In genomic region chr10:85861513-85862197, GRCh38 we compare ENCODE assay signal across 25 cellular contexts.
DNase-seq lines count a peak whose midpoint lies in the region; ATAC-seq, FAIRE-seq and TF ChIP-seq lines count a peak whose summit lies in the region.
"Had no signal": no experiment of that assay in that cellular context is flagged by ENCODE, and none has a peak within 500 bp of the region (broad histone marks: within the 10 kb centered on the region; RNA-seq: fewer than 3 reads in every experiment).

No MANE protein-coding gene starts in this region.

- H3K27me3 ChIP-seq in K562 (ENCODE audit: control insufficient read depth in 2 of 2, insufficient read depth in 2 of 2, low read length in 2 of 2) (no peaks in the 10 kb centered on the region), transverse colon (no peaks in the 10 kb centered on the region)
- H3K27me3 ChIP-seq: BE2C; BLaER1 treated with 17β-estradiol and CSF1 and Interleukin-3, amounts not matched to agents 10 nM and 100 nM had no signal

- no peaks in the 10 kb centered on the region for H3K36me3 Mint-ChIP-seq in stimulated activated memory B cell treated with anti-CD40 and anti-IgM and Interleukin-4, amounts not matched to agents 10 μg/mL and 1 μg/mL and 100 μg/mL, for 72 hours
- H3K36me3 Mint-ChIP-seq: CD14-positive monocyte; CD8-positive, alpha-beta memory T cell had no signal

- in situ Hi-C loops in K562 (cut with MboI) (no loop called here), transverse colon (cut with MboI; ENCODE audit: low pct_ligation_motif_present in 1 of 4, low pct_unique_long_range_greater_than_20kb in 1 of 4, low sequenced_read_pairs in 3 of 4) (no loop called here)

- WGBS in K562 (ENCODE audit: insufficient coverage, low coverage, missing lambda C conversion rate): 0% methylated on average over 3 of the region's 3 CpGs
- WGBS in transverse colon (ENCODE audit: low coverage in 1 of 2), 2 donors: 51% methylated on average over 3 of the region's 3 CpGs; no CpG with 5 or more reads in 1 of the 2 donors

- TF ChIP-seq POLR2A in K562 (conservative IDR thresholded peaks at IDR 0.05): no peak
- TF ChIP-seq POLR2A in transverse colon (IDR thresholded peaks at IDR 0.05): no peak

- TF ChIP-seq CTCF in K562 (IDR thresholded peaks at IDR 0.05 in 2 of 3, conservative IDR thresholded peaks at IDR 0.05 in 1 of 3; ENCODE audit: insufficient read depth in 2 of 3, low read depth in 1 of 3, low read length in 3 of 3) (no peak), transverse colon (IDR thresholded peaks at IDR 0.05) (no peak)

- no peak for ATAC-seq in K562
- ATAC-seq in stimulated activated memory B cell treated with anti-CD40 and anti-IgM and Interleukin-4, amounts not matched to agents 10 μg/mL and 1 μg/mL and 100 μg/mL, for 72 hours: peak; percentile 15
- no peak for ATAC-seq in GM19467 (IDR thresholded peaks at IDR 0.05; ENCODE audit: unreplicated experiment)
- ATAC-seq: GM12878 had no signal

- H2AFZ ChIP-seq in K562 (ENCODE audit: low read depth, low read length): no peak overlapping the region

- CTCF ChIA-PET in K562 (lab: Yijun Ruan, JAX; ENCODE audit: low intra/inter-chr PET ratio): no interaction called here

- intact Hi-C loops in K562 (cut with micrococcal nuclease): no loop called here
- intact Hi-C loops in transverse colon (cut with DNase I; ENCODE audit: low total_unique reads): no loop called here

- no peak overlapping the region for H3K27ac ChIP-seq in K562 (ENCODE audit: extremely low read depth, low read depth, low read length)
- H3K27ac ChIP-seq in transverse colon: no peak overlapping the region
- H3K27ac ChIP-seq: 22Rv1; BLaER1 treated with 17β-estradiol and CSF1 and Interleukin-3, amounts not matched to agents 10 nM and 100 nM had no signal

- H3K4me3 ChIP-seq in K562 (no peak overlapping the region), transverse colon (no peak overlapping the region)
- H3K4me3 ChIP-seq: BLaER1 treated with 17β-estradiol and CSF1 and Interleukin-3, amounts not matched to agents 10 nM and 100 nM; GM12878; HAP-1 had no signal

- H3K9me3 Mint-ChIP-seq in stimulated activated memory B cell treated with anti-CD40 and anti-IgM and Interleukin-4, amounts not matched to agents 10 μg/mL and 1 μg/mL and 100 μg/mL, for 72 hours: no peaks in the 10 kb centered on the region
- H3K9me3 Mint-ChIP-seq: CD4-positive, alpha-beta T cell had no signal

- H3K9me1 ChIP-seq in K562 (ENCODE audit: control insufficient read depth, insufficient read depth, low read length): no peaks in the 10 kb centered on the region

- H3K9me3 ChIP-seq in K562 (replicated peaks; ENCODE audit: control insufficient read depth, insufficient read depth, low read depth, low read length) (no peaks in the 10 kb centered on the region), transverse colon (no peaks in the 10 kb centered on the region)
- H3K9me3 ChIP-seq: BE2C; BLaER1 treated with 17β-estradiol and CSF1 and Interleukin-3, amounts not matched to agents 10 nM and 100 nM; HAP-1 had no signal

- TF ChIP-seq EP300 in K562 (IDR thresholded peaks at IDR 0.05; ENCODE audit: low read length) (no peak), transverse colon (IDR thresholded peaks at IDR 0.05; ENCODE audit: low read depth) (no peak)

- H3K4me2 ChIP-seq in K562 (ENCODE audit: insufficient read depth, low read length): no peak overlapping the region

- BruUV-seq in K562 (replicated peaks; lab: Mats Ljungman, UMichigan): no TSS peak

- no peak for FAIRE-seq in K562 (lab: Jason Lieb, UNC)
- FAIRE-seq: A204.1, D721Med, GM12878, GM18507, H54 had no signal

- no peaks in the 10 kb centered on the region for H3K4me1 Mint-ChIP-seq in stimulated activated memory B cell treated with anti-CD40 and anti-IgM and Interleukin-4, amounts not matched to agents 10 μg/mL and 1 μg/mL and 100 μg/mL, for 72 hours
- H3K4me1 Mint-ChIP-seq: CD14-positive monocyte; CD8-positive, alpha-beta memory T cell had no signal

- no peak overlapping the region for H3K9ac ChIP-seq in K562 (ENCODE audit: insufficient read depth in 1 of 2, low read depth in 2 of 2, low read length in 2 of 2)
- H3K9ac ChIP-seq: BLaER1 treated with 17β-estradiol and CSF1 and Interleukin-3, amounts not matched to agents 10 nM and 100 nM had no signal

- no peak overlapping the region for H3K27ac Mint-ChIP-seq in stimulated activated memory B cell treated with anti-CD40 and anti-IgM and Interleukin-4, amounts not matched to agents 10 μg/mL and 1 μg/mL and 100 μg/mL, for 72 hours
- H3K27ac Mint-ChIP-seq: CD14-positive monocyte; CD4-positive, alpha-beta T cell; CD8-positive, alpha-beta memory T cell had no signal

- POLR2A ChIA-PET in K562 (lab: Yijun Ruan, JAX): no interaction called here

- no peak overlapping the region for H3K4me3 Mint-ChIP-seq in stimulated activated memory B cell treated with anti-CD40 and anti-IgM and Interleukin-4, amounts not matched to agents 10 μg/mL and 1 μg/mL and 100 μg/mL, for 72 hours
- H3K4me3 Mint-ChIP-seq: CD14-positive monocyte; CD4-positive, alpha-beta T cell; CD8-positive, alpha-beta memory T cell had no signal

- DNase-seq in AG20443 (ENCODE audit: low spot score) (peak; percentile 6), K562 (ENCODE audit: extremely low read depth in 1 of 4, low spot score in 3 of 4) (no peak), islet precursor cell (peak; percentile 66), retina (no peak), transverse colon (no peak)
- DNase-seq: AML-193; BE2C; CD4-positive, alpha-beta T cell; CD8-positive, alpha-beta memory T cell; DMS 273 treated with DMSO at 0.1 percent for 48 hours; DMS79; EL; GDM1; GOT3 had no signal

- H3K79me2 ChIP-seq in K562 (ENCODE audit: control insufficient read depth, insufficient read depth, low read length): no peaks in the 10 kb centered on the region

- no peak for TF ChIP-seq RAD21 in K562 (CRISPR knock-in tag; conservative IDR thresholded peaks at IDR 0.05 in 1 of 2, IDR thresholded peaks at IDR 0.05 in 1 of 2)

- H3K36me3 ChIP-seq in K562 (ENCODE audit: control insufficient read depth, insufficient read depth, low read length): no peaks in the 10 kb centered on the region
- no peaks in the 10 kb centered on the region for H3K36me3 ChIP-seq in transverse colon
- H3K36me3 ChIP-seq: BLaER1 treated with 17β-estradiol and CSF1 and Interleukin-3, amounts not matched to agents 10 nM and 100 nM; HAP-1 had no signal

- no peaks in the 10 kb centered on the region; a peak in 1 of 5 replicates for H3K4me1 ChIP-seq in K562 (replicated peaks in 1 of 2; ENCODE audit: control insufficient read depth in 2 of 2, insufficient read depth in 2 of 2, low read length in 2 of 2)
- H3K4me1 ChIP-seq in transverse colon: no peaks in the 10 kb centered on the region
- H3K4me1 ChIP-seq: HAP-1 had no signal

- peaks cover 51% of the 10 kb centered on the region for H3K27me3 Mint-ChIP-seq in stimulated activated memory B cell treated with anti-CD40 and anti-IgM and Interleukin-4, amounts not matched to agents 10 μg/mL and 1 μg/mL and 100 μg/mL, for 72 hours

- H4K20me1 ChIP-seq in K562 (replicated peaks; ENCODE audit: control insufficient read depth, insufficient read depth, low read length): peaks cover 3% of the 10 kb centered on the region; the same call in 1 of the 2 replicates
- H4K20me1 ChIP-seq: BLaER1 treated with 17β-estradiol and CSF1 and Interleukin-3, amounts not matched to agents 10 nM and 100 nM had no signal

TF ChIP-seq in K562, 482 proteins besides CTCF, POLR2A, EP300 and RAD21 (continues in another document):
- no peak for TF ChIP-seq ZNF253 (CRISPR knock-in tag; conservative IDR thresholded peaks at IDR 0.05)
- TF ChIP-seq, protein P1, sequence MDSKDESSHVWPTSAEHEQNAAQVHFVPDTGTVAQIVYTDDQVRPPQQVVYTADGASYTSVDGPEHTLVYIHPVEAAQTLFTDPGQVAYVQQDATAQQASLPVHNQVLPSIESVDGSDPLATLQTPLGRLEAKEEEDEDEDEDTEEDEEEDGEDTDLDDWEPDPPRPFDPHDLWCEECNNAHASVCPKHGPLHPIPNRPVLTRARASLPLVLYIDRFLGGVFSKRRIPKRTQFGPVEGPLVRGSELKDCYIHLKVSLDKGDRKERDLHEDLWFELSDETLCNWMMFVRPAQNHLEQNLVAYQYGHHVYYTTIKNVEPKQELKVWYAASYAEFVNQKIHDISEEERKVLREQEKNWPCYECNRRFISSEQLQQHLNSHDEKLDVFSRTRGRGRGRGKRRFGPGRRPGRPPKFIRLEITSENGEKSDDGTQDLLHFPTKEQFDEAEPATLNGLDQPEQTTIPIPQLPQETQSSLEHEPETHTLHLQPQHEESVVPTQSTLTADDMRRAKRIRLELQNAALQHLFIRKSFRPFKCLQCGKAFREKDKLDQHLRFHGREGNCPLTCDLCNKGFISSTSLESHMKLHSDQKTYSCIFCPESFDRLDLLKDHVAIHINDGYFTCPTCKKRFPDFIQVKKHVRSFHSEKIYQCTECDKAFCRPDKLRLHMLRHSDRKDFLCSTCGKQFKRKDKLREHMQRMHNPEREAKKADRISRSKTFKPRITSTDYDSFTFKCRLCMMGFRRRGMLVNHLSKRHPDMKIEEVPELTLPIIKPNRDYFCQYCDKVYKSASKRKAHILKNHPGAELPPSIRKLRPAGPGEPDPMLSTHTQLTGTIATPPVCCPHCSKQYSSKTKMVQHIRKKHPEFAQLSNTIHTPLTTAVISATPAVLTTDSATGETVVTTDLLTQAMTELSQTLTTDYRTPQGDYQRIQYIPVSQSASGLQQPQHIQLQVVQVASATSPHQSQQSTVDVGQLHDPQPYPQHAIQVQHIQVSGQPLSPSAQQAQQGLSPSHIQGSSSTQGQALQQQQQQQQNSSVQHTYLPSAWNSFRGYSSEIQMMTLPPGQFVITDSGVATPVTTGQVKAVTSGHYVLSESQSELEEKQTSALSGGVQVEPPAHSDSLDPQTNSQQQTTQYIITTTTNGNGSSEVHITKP (IDR thresholded peaks at IDR 0.05; ENCODE audit: partially characterized antibody): peak; percentile 89
- TF ChIP-seq ZC3H4 (CRISPR knock-in tag; IDR thresholded peaks at IDR 0.05; ENCODE audit: borderline replicate concordance): no peak
- TF ChIP-seq POLR2H (tag; IDR thresholded peaks at IDR 0.05; ENCODE audit: low read depth): no peak
- TF ChIP-seq GATAD2B (IDR thresholded peaks at IDR 0.05; ENCODE audit: borderline replicate concordance): no peak
- no peak for TF ChIP-seq KDM1A (IDR thresholded peaks at IDR 0.05)

Comparison
In these comparisons a context has a peak if more than half of its experiments do, and no peak if none do; other contexts are left out.
1. DNase-seq: peak in AG20443 (single experiment) and islet precursor cell (single experiment); none in K562 (0 of 4), retina (single experiment) and transverse colon (single experiment).